Comparison of ENCODE assay signal across 8 cellular contexts in genomic region chr14:24136684-24137528, GRCh38. TPM values are rescaled to one million over a fixed set of nuclear protein-coding genes. Genes with fewer than 3 reads are reported as not detected.
DNase-seq lines count a peak whose midpoint lies in the region; ATAC-seq, FAIRE-seq and TF ChIP-seq lines count a peak whose summit lies in the region.

No MANE protein-coding gene starts in this region.

- no peak for TF ChIP-seq CTCF in astrocyte of the spinal cord (IDR thresholded peaks at IDR 0.05; ENCODE audit: low read depth, low read length)
- TF ChIP-seq CTCF in uterus (IDR thresholded peaks at IDR 0.05) = no peak

- peak overlapping the region; percentile 92 for H3K4me3 Mint-ChIP-seq in memory B cell

- in situ Hi-C loops in astrocyte of the spinal cord (cut with HindIII; ENCODE audit: low sequenced_read_pairs) = no loop called here

- no peaks in the 10 kb centered on the region for H3K36me3 ChIP-seq in uterus

- no peaks in the 10 kb centered on the region for H3K9me3 ChIP-seq in uterus

- H3K36me3 Mint-ChIP-seq in memory B cell = peaks cover 20% of the 10 kb centered on the region

- H3K27ac Mint-ChIP-seq in memory B cell = peak overlapping the region; percentile 98

- TF ChIP-seq POLR2A in uterus (IDR thresholded peaks at IDR 0.05) (no peak), GM18505 (IDR thresholded peaks at IDR 0.05; ENCODE audit: borderline replicate concordance, extremely low read depth, insufficient read depth, insufficient read length) (no peak)

- peaks cover 45% of the 10 kb centered on the region for H3K4me1 Mint-ChIP-seq in memory B cell

- H3K9me3 Mint-ChIP-seq in memory B cell = no peaks in the 10 kb centered on the region

- peak; percentile 46 for DNase-seq in stimulated activated CD4-positive, alpha-beta T cell treated with anti-CD3 and anti-CD28 coated beads, Interleukin-15, amount 100 ng/mL, for 24 hours
- DNase-seq in stimulated activated CD4-positive, alpha-beta T cell treated with anti-CD3 and anti-CD28 coated beads, Interleukin-4, amount 100 ng/mL, for 4 hours = no peak
- DNase-seq in astrocyte of the spinal cord (ENCODE audit: low read depth, low spot score) (no peak), memory B cell (ENCODE audit: low spot score in 2 of 2) (no peak), uterus (no peak), frontal cortex (ENCODE audit: low spot score in 2 of 2) (no peak)

- no peak for FAIRE-seq in frontal cortex (lab: Jason Lieb, UNC)

- peak overlapping the region; percentile 62 for H3K4me3 ChIP-seq in astrocyte of the spinal cord (ENCODE audit: low read depth, low read length)
- peak overlapping the region; percentile 84 to 97 for H3K4me3 ChIP-seq in uterus

- peaks cover 4 to 7% of the 10 kb centered on the region in 2 donors for H3K4me1 ChIP-seq in uterus

- no peak for ATAC-seq in memory B cell (ENCODE audit: low read depth)
- no peak for ATAC-seq in GM18505 (IDR thresholded peaks at IDR 0.05; ENCODE audit: unreplicated experiment)
- no peak for ATAC-seq in GM18873 (IDR thresholded peaks at IDR 0.05; ENCODE audit: low FRiP score, unreplicated experiment)

- intact Hi-C loops in uterus (cut with DNase I; ENCODE audit: low total_unique reads) = no loop called here

- no peaks in the 10 kb centered on the region for H3K27me3 Mint-ChIP-seq in memory B cell

- no peaks in the 10 kb centered on the region for H3K27me3 ChIP-seq in uterus

- H3K27ac ChIP-seq in uterus = peak overlapping the region; percentile 90 to 95

RNA-seq across cellular contexts. Expression of gene PSME1, which starts 0.9 kb away (rescaled TPM):
- total RNA-seq in uterus (100 to 1,000 TPM in 2 of 4 donors, 10 to 100 TPM in 2; 81.0 to 175 (median 131) TPM), frontal cortex (20.4 TPM)

RNA-seq across cellular contexts. Expression of gene EMC9, which starts 4.5 kb away (rescaled TPM):
- total RNA-seq in uterus = 10 to 100 TPM in 2 of 4 donors, 1 to 10 TPM in 1, not detected in 1; 6.2 to 21.2 (median 10.9) TPM
- 8.6 TPM for total RNA-seq in frontal cortex

RNA-seq across cellular contexts. Expression of gene FITM1, which starts 6.4 kb away (rescaled TPM):
- total RNA-seq in uterus (1 to 10 TPM in 2 of 4 donors, under 1 TPM in 1, not detected in 1; 0.48 to 2.4 (median 1.3) TPM), frontal cortex (0.41 TPM)

RNA-seq across cellular contexts. Expression of gene PSME2, which starts 9.5 kb away (rescaled TPM):
- total RNA-seq in uterus (100 to 1,000 TPM in 1 of 4 donors, 10 to 100 TPM in 3; 16.9 to 113 (median 25.7) TPM), frontal cortex (25.7 TPM)

RNA-seq across cellular contexts. Expression of gene RNF31, which starts 10.4 kb away (rescaled TPM):
- 100 to 1,000 TPM in 1 of 4 donors, 10 to 100 TPM in 3; 17.7 to 106 (median 57.9) TPM for total RNA-seq in uterus
- total RNA-seq in frontal cortex = 23.2 TPM
